Comparison of ENCODE assay signal across 20 cellular contexts in the genomic region with DNA sequence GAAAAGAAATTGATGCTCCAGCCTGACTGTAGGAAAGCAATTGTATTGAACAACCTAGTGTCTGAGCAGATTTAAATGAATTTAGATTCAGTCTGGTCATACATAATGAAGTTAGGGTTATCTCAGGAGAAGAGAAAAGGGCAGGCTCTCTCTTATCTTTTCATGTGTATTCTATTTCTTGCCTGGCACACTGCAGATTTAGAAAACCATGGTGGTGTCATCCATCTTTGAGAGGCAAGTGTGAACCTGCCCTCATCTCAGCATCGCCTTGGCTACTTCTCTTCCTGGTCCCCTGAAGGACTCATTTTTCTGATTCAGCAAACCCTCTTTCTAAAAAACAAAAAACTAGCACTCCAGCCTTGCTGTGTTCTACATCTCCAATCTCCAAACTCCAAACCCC.
DNase-seq lines count a peak whose midpoint lies in the region; ATAC-seq, FAIRE-seq and TF ChIP-seq lines count a peak whose summit lies in the region.
"Had no signal": no experiment of that assay in that cellular context is flagged by ENCODE, and none has a peak within 500 bp of the region (broad histone marks: within the 10 kb centered on the region; RNA-seq: fewer than 3 reads in every experiment).

No MANE protein-coding gene starts in this region.

- peaks cover 10% of the 10 kb centered on the region for H3K4me1 Mint-ChIP-seq in MCF 10A (ENCODE audit: insufficient read depth, unreplicated experiment)
- H3K4me1 Mint-ChIP-seq in activated T-helper 17 cell treated with anti-CD3 and anti-CD28 coated beads, Interleukin-2, amount 50 U/mL, for 72 hours, result peaks cover 16% of the 10 kb centered on the region
- H3K4me1 Mint-ChIP-seq in stimulated activated effector memory CD8-positive, alpha-beta T cell treated with anti-CD3 and anti-CD28 coated beads, Interleukin-12 subunit alpha, Interleukin-12 subunit beta, amount 100 ng/mL, for 72 hours, result peaks cover 23% of the 10 kb centered on the region

- H3K4me1 ChIP-seq in mammary epithelial cell (ENCODE audit: insufficient read depth, low read length), result peaks cover 17% of the 10 kb centered on the region

- no peak overlapping the region for H3K4me3 ChIP-seq in mammary epithelial cell (replicated peaks in 1 of 3; ENCODE audit: insufficient read depth in 1 of 3, low read depth in 2 of 3, low read length in 3 of 3)
- H3K4me3 ChIP-seq: BLaER1 treated with 17β-estradiol and CSF1 and Interleukin-3, amounts not matched to agents 10 nM and 100 nM; GM12878; GM23248 had no signal

- H3K27me3 ChIP-seq in mammary epithelial cell (ENCODE audit: insufficient read depth, low read length), result no peaks in the 10 kb centered on the region
- H3K27me3 ChIP-seq: BLaER1 treated with 17β-estradiol and CSF1 and Interleukin-3, amounts not matched to agents 10 nM and 100 nM had no signal

- H3K4me2 ChIP-seq in mammary epithelial cell (ENCODE audit: insufficient read depth, low read depth, low read length), result no peak overlapping the region

- no peaks in the 10 kb centered on the region for H3K9me3 ChIP-seq in mammary epithelial cell (replicated peaks; ENCODE audit: insufficient read depth, low read length)

- dilution Hi-C loops in mammary epithelial cell (cut with HindIII; ENCODE audit: low sequenced_read_pairs), result no loop called here

- no peaks in the 10 kb centered on the region for H3K9me3 Mint-ChIP-seq in MCF 10A (ENCODE audit: unreplicated experiment)
- H3K9me3 Mint-ChIP-seq in activated T-helper 17 cell treated with anti-CD3 and anti-CD28 coated beads, Interleukin-2, amount 50 U/mL, for 72 hours, result no peaks in the 10 kb centered on the region
- H3K9me3 Mint-ChIP-seq in stimulated activated effector memory CD8-positive, alpha-beta T cell treated with anti-CD3 and anti-CD28 coated beads, Interleukin-12 subunit alpha, Interleukin-12 subunit beta, amount 100 ng/mL, for 72 hours, result no peaks in the 10 kb centered on the region
- H3K9me3 Mint-ChIP-seq: CD8-positive, alpha-beta memory T cell had no signal

- TF ChIP-seq POLR2A in erythroblast (IDR thresholded peaks at IDR 0.05; ENCODE audit: low read length) (no peak), H54 (IDR thresholded peaks at IDR 0.05; ENCODE audit: low read depth, low read length) (no peak)

- POLR2A ChIA-PET in MCF 10A (lab: Yijun Ruan, JAX), result interaction anchor here (0.6 to 0.9 kb wide), 2 partner anchors 13 to 157 kb away, joined by 3 read pairs; no protein-coding TSS in a partner anchor

- H3K27ac ChIP-seq in mammary epithelial cell (ENCODE audit: insufficient read depth, low read depth, low read length), result no peak overlapping the region
- H3K27ac ChIP-seq: BLaER1 treated with 17β-estradiol and CSF1 and Interleukin-3, amounts not matched to agents 10 nM and 100 nM; GM23248 had no signal

- in situ Hi-C loops in mammary epithelial cell (cut with MboI; ENCODE audit: low sequenced_read_pairs in 2 of 2), result no loop called here

- peaks cover 50% of the 10 kb centered on the region for H3K79me2 ChIP-seq in mammary epithelial cell (ENCODE audit: insufficient read depth, low read length)

- peak; percentile 49 for DNase-seq in mammary epithelial cell
- DNase-seq in MCF 10A (ENCODE audit: unreplicated experiment), result no peak
- DNase-seq in erythroblast (lab: John Stamatoyannopoulos, UW), result peak; percentile 26 to 68
- no peak for DNase-seq in stimulated activated effector memory CD8-positive, alpha-beta T cell treated with anti-CD3 and anti-CD28 coated beads, Interleukin-12 subunit alpha, Interleukin-12 subunit beta, amount 100 ng/mL, for 72 hours (ENCODE audit: low spot score in 2 of 2)
- no peak for DNase-seq in H54 (ENCODE audit: insufficient read length, low spot score)
- DNase-seq in urothelium cell line (ENCODE audit: low spot score), result no peak
- no peak for DNase-seq in cortex of kidney (lab: John Stamatoyannopoulos, UW)
- DNase-seq: CD4-positive, CD25-positive, alpha-beta regulatory T cell; CD8-positive, alpha-beta memory T cell; COR-L47; DMS 273 treated with DMSO at 0.1 percent for 48 hours; DMS53; DND-41; EL; GM23248 had no signal

- peaks cover 52% of the 10 kb centered on the region for H3K36me3 Mint-ChIP-seq in MCF 10A (ENCODE audit: insufficient read depth, unreplicated experiment)
- H3K36me3 Mint-ChIP-seq in activated T-helper 17 cell treated with anti-CD3 and anti-CD28 coated beads, Interleukin-2, amount 50 U/mL, for 72 hours (ENCODE audit: low read depth), result peaks cover 55% of the 10 kb centered on the region
- peaks cover 46% of the 10 kb centered on the region for H3K36me3 Mint-ChIP-seq in stimulated activated effector memory CD8-positive, alpha-beta T cell treated with anti-CD3 and anti-CD28 coated beads, Interleukin-12 subunit alpha, Interleukin-12 subunit beta, amount 100 ng/mL, for 72 hours

- FAIRE-seq in H54 (lab: Jason Lieb, UNC), result no peak
- no peak for FAIRE-seq in urothelium cell line (lab: Jason Lieb, UNC)
- FAIRE-seq: GM12878, GM19239 had no signal

- 10% methylated on average over 1 of the region's 1 CpG for WGBS in mammary epithelial cell (ENCODE audit: low coverage, missing lambda C conversion rate)

- H4K20me1 ChIP-seq in mammary epithelial cell (ENCODE audit: insufficient read depth, low read length), result no peaks in the 10 kb centered on the region

- H3K36me3 ChIP-seq in mammary epithelial cell (ENCODE audit: insufficient read depth, low read length), result peaks cover 1% of the 10 kb centered on the region

- CTCF ChIA-PET in mammary epithelial cell (lab: Charles Lee; ENCODE audit: low non-redundant PET), result no interaction called here
- CTCF ChIA-PET in MCF 10A (lab: Yijun Ruan, JAX), result interaction anchor here (0.6 kb wide), 1 partner anchor 14 kb away, joined by 3 read pairs; no protein-coding TSS in a partner anchor

- intact Hi-C loops in mammary epithelial cell (cut with micrococcal nuclease), result no loop called here
- intact Hi-C loops in MCF 10A (cut with micrococcal nuclease), result no loop called here

- H3K9ac ChIP-seq in mammary epithelial cell (ENCODE audit: insufficient read depth, low read length), result no peak overlapping the region
- H3K9ac ChIP-seq: BLaER1 treated with 17β-estradiol and CSF1 and Interleukin-3, amounts not matched to agents 10 nM and 100 nM; GM23248 had no signal

- no peak overlapping the region for H2AFZ ChIP-seq in mammary epithelial cell (ENCODE audit: low read depth, low read length)
- H2AFZ ChIP-seq: GM23248 had no signal

- BruUV-seq in mammary epithelial cell (replicated peaks; lab: Mats Ljungman, UMichigan), result no TSS peak
- BruUV-seq in MCF 10A (replicated peaks; lab: Mats Ljungman, UMichigan), result no TSS peak

- no peak for ATAC-seq in activated T-helper 17 cell treated with anti-CD3 and anti-CD28 coated beads, Interleukin-2, amount 50 U/mL, for 72 hours (replicated peaks)
- ATAC-seq in stimulated activated effector memory CD8-positive, alpha-beta T cell treated with anti-CD3 and anti-CD28 coated beads, Interleukin-12 subunit alpha, Interleukin-12 subunit beta, amount 100 ng/mL, for 72 hours, result no peak
- ATAC-seq: GM12878 had no signal

- no peak overlapping the region for H3K27ac Mint-ChIP-seq in MCF 10A (ENCODE audit: low read depth, unreplicated experiment)
- H3K27ac Mint-ChIP-seq in activated T-helper 17 cell treated with anti-CD3 and anti-CD28 coated beads, Interleukin-2, amount 50 U/mL, for 72 hours, result peak overlapping the region; percentile 42
- H3K27ac Mint-ChIP-seq in stimulated activated effector memory CD8-positive, alpha-beta T cell treated with anti-CD3 and anti-CD28 coated beads, Interleukin-12 subunit alpha, Interleukin-12 subunit beta, amount 100 ng/mL, for 72 hours, result peak overlapping the region; percentile 66
- H3K27ac Mint-ChIP-seq: B cell; CD4-positive, CD25-positive, alpha-beta regulatory T cell; CD8-positive, alpha-beta memory T cell had no signal

- no peak overlapping the region for H3K4me3 Mint-ChIP-seq in MCF 10A (ENCODE audit: unreplicated experiment)
- H3K4me3 Mint-ChIP-seq in activated T-helper 17 cell treated with anti-CD3 and anti-CD28 coated beads, Interleukin-2, amount 50 U/mL, for 72 hours, result no peak overlapping the region
- H3K4me3 Mint-ChIP-seq in stimulated activated effector memory CD8-positive, alpha-beta T cell treated with anti-CD3 and anti-CD28 coated beads, Interleukin-12 subunit alpha, Interleukin-12 subunit beta, amount 100 ng/mL, for 72 hours, result no peak overlapping the region
- H3K4me3 Mint-ChIP-seq: B cell; CD4-positive, CD25-positive, alpha-beta regulatory T cell; CD8-positive, alpha-beta memory T cell had no signal

- TF ChIP-seq CTCF in mammary epithelial cell (conservative IDR thresholded peaks at IDR 0.05 in 1 of 2, IDR thresholded peaks at IDR 0.05 in 1 of 2; ENCODE audit: extremely low read depth in 1 of 2, insufficient read depth in 1 of 2, low read depth in 1 of 2, low read length in 2 of 2) (no peak), MCF 10A (IDR thresholded peaks at IDR 0.05; ENCODE audit: unreplicated experiment) (no peak)

- H3K27me3 Mint-ChIP-seq in MCF 10A (ENCODE audit: insufficient read depth, unreplicated experiment), result no peaks in the 10 kb centered on the region
- no peaks in the 10 kb centered on the region for H3K27me3 Mint-ChIP-seq in activated T-helper 17 cell treated with anti-CD3 and anti-CD28 coated beads, Interleukin-2, amount 50 U/mL, for 72 hours
- H3K27me3 Mint-ChIP-seq: B cell; CD4-positive, CD25-positive, alpha-beta regulatory T cell; CD8-positive, alpha-beta memory T cell had no signal

Comparison
In these comparisons a context has a peak if more than half of its experiments do, and no peak if none do; other contexts are left out.
1. DNase-seq: peak in mammary epithelial cell (single experiment) and erythroblast (2 of 2); none in MCF 10A (single experiment), stimulated activated effector memory CD8-positive, alpha-beta T cell treated with anti-CD3 and anti-CD28 coated beads, Interleukin-12 subunit alpha, Interleukin-12 subunit beta, amount 100 ng/mL, for 72 hours (0 of 2), H54 (single experiment), urothelium cell line (single experiment) and cortex of kidney (single experiment).